1 cellular context compared by ENCODE assay signal in genomic region chr1:180248176-180248575, GRCh38.
TF ChIP-seq lines count a peak whose summit lies in the region.

No MANE protein-coding gene starts in this region.

TF ChIP-seq in HepG2, 621 proteins besides CTCF, POLR2A, EP300 and RAD21:
- TF ChIP-seq PITX1 (CRISPR knock-in tag; IDR thresholded peaks at IDR 0.05), result 0 out of 2 replicates have a peak, but pooled peaks have one; percentile 22
- TF ChIP-seq KMT2B (CRISPR knock-in tag; IDR thresholded peaks at IDR 0.05), result no peak
- peak; percentile 8 for TF ChIP-seq ZNF781 (CRISPR knock-in tag; IDR thresholded peaks at IDR 0.05; ENCODE audit: borderline replicate concordance, not compliant biosample characterization)
- no peak for TF ChIP-seq ZBTB14 (CRISPR knock-in tag; IDR thresholded peaks at IDR 0.05)
- no peak for TF ChIP-seq ZNF362 (CRISPR knock-in tag; IDR thresholded peaks at IDR 0.05; ENCODE audit: borderline replicate concordance)
- no peak for TF ChIP-seq PRDM4 (CRISPR knock-in tag; IDR thresholded peaks at IDR 0.05; ENCODE audit: borderline replicate concordance)
- peak; percentile 37 for TF ChIP-seq ZNF687 (CRISPR knock-in tag; IDR thresholded peaks at IDR 0.05)
- 0 out of 2 replicates have a peak, but pooled peaks have one; percentile 5 for TF ChIP-seq SALL1 (CRISPR knock-in tag; IDR thresholded peaks at IDR 0.05)
- TF ChIP-seq, protein P1, sequence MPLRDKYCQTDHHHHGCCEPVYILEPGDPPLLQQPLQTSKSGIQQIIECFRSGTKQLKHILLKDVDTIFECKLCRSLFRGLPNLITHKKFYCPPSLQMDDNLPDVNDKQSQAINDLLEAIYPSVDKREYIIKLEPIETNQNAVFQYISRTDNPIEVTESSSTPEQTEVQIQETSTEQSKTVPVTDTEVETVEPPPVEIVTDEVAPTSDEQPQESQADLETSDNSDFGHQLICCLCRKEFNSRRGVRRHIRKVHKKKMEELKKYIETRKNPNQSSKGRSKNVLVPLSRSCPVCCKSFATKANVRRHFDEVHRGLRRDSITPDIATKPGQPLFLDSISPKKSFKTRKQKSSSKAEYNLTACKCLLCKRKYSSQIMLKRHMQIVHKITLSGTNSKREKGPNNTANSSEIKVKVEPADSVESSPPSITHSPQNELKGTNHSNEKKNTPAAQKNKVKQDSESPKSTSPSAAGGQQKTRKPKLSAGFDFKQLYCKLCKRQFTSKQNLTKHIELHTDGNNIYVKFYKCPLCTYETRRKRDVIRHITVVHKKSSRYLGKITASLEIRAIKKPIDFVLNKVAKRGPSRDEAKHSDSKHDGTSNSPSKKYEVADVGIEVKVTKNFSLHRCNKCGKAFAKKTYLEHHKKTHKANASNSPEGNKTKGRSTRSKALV (CRISPR knock-in tag; IDR thresholded peaks at IDR 0.05), result peak; percentile 3; the same call in 1 of the 2 replicates
TF ChIP-seq in HepG2: peak in this region for 5.
